Comparison of ENCODE assay signal across 28 cellular contexts in the genomic region with DNA sequence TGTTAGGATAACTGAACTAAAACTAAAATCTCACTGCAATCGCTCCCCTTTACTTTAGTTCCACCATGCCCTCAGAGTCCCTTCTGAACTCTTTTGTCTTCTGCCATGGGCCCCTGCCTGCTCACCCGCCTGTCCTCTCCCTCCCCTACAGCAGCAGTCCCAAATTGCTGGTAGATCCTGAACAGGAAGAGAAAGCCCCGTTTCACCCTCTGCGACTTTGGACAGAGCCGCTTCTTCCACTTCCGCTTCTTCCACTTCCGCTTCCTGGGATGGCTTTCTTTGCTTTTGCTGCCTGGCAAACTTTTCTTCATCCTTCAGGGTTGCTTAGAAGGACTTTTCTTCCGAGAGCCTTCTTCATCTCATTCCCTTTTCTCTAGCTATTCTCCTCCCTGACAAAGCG. TPM values are rescaled to one million over a fixed set of nuclear protein-coding genes. Genes with fewer than 3 reads are reported as not detected.
"Had no signal": no experiment of that assay in that cellular context is flagged by ENCODE, and none has a peak within 500 bp of the region (broad histone marks: within the 10 kb centered on the region; RNA-seq: fewer than 3 reads in every experiment).

No MANE protein-coding gene starts in this region.

- H3K36me3 ChIP-seq: colonic mucosa, gastroesophageal sphincter, ovary, right atrium auricular region, thyroid gland had no signal

- H3K4me1 ChIP-seq: colonic mucosa, gastroesophageal sphincter, psoas muscle, right atrium auricular region, thyroid gland had no signal

- H3K27ac ChIP-seq: colonic mucosa, dorsolateral prefrontal cortex, epithelial cell of prostate, gastroesophageal sphincter, ovary, psoas muscle, right atrium auricular region, thyroid gland had no signal

- FAIRE-seq: bronchial epithelial cell had no signal

- ATAC-seq: activated CD4-positive, alpha-beta T cell treated with anti-CD3 and anti-CD28 coated beads for 36 hours; effector memory CD8-positive, alpha-beta T cell; gastroesophageal sphincter; left ventricle myocardium superior; natural killer cell; psoas muscle; stimulated activated naive CD8-positive, alpha-beta T cell treated with anti-CD3 and anti-CD28 coated beads, Interleukin-15, Interleukin-2, amounts not matched to agents 100 U/mL and 50 U/mL, for 24 hours had no signal

- H3K27me3 ChIP-seq: colonic mucosa, ovary, right atrium auricular region, thyroid gland had no signal

- H3K4me3 ChIP-seq: colonic mucosa, dorsolateral prefrontal cortex, gastroesophageal sphincter, ovary, psoas muscle, right atrium auricular region, thyroid gland had no signal

- H3K9me3 ChIP-seq: colonic mucosa, gastroesophageal sphincter, ovary, psoas muscle, right atrium auricular region, thyroid gland had no signal

- DNase-seq: activated B cell treated with CpG ODN at 0.5 μM for 24 hours; activated CD4-positive, alpha-beta T cell treated with anti-CD3 and anti-CD28 coated beads for 36 hours; activated CD4-positive, alpha-beta T cell treated with anti-CD3 and anti-CD28 coated beads, Interleukin-2, amount 50 U/mL, for 4 hours; activated CD8-positive, alpha-beta memory T cell treated with anti-CD3 and anti-CD28 coated beads, Interleukin-2, amount 50 U/mL, for 48 hours; activated naive CD4-positive, alpha-beta T cell treated with Interleukin-2 at 50 U/mL for 16 hours; activated T-cell treated with anti-CD3 and anti-CD28 coated beads, Interleukin-2, amount 50 U/mL, for 48 hours; amygdala; colonic mucosa; dorsolateral prefrontal cortex; effector memory CD8-positive, alpha-beta T cell; head of caudate nucleus; hypothalamus; left ventricle myocardium superior; mammary epithelial cell; midbrain; natural killer cell; ovary; psoas muscle; stimulated activated CD4-positive, alpha-beta T cell treated with anti-CD3 and anti-CD28 coated beads, Interleukin-4, amount 100 ng/mL, for 24 hours; stimulated activated naive CD8-positive, alpha-beta T cell treated with anti-CD3 and anti-CD28 coated beads, Interleukin-15, Interleukin-2, amounts not matched to agents 100 U/mL and 50 U/mL, for 24 hours; T1000; thyroid gland had no signal

RNA-seq across cellular contexts. Expression of gene TLCD5, which starts 35.7 kb away (rescaled TPM):
- total RNA-seq: natural killer cell had no signal

RNA-seq across cellular contexts. Expression of gene POU2F3, which starts 49.5 kb away (rescaled TPM):
- total RNA-seq: activated B cell treated with CpG ODN at 0.5 μM for 24 hours; activated CD4-positive, alpha-beta T cell treated with anti-CD3 and anti-CD28 coated beads for 36 hours; activated CD8-positive, alpha-beta memory T cell treated with anti-CD3 and anti-CD28 coated beads for 36 hours; bronchial epithelial cell; left ventricle myocardium superior; natural killer cell; psoas muscle; right atrium auricular region; subcutaneous adipose tissue had no signal
- polyA plus RNA-seq: psoas muscle had no signal
